ENCODE assay signal across 20 cellular contexts in genomic region chr16:27684047-27684446, GRCh38.
DNase-seq lines count a peak whose midpoint lies in the region; ATAC-seq, FAIRE-seq and TF ChIP-seq lines count a peak whose summit lies in the region.
"Had no signal": no experiment of that assay in that cellular context is flagged by ENCODE, and none has a peak within 500 bp of the region (broad histone marks: within the 10 kb centered on the region; RNA-seq: fewer than 3 reads in every experiment).

No MANE protein-coding gene starts in this region.

- POLR2A ChIA-PET in A549 (lab: Yijun Ruan, JAX): no interaction called here
- POLR2A ChIA-PET in HEK293 (lab: Yijun Ruan, JAX): no interaction called here

- no peak overlapping the region for H3K4me2 ChIP-seq in A549
- H3K4me2 ChIP-seq: BLaER1 treated with 17β-estradiol and CSF1 and Interleukin-3, amounts not matched to agents 10 nM and 100 nM had no signal

- no peaks in the 10 kb centered on the region for H3K9me3 ChIP-seq in A549
- H3K9me3 ChIP-seq in HEK293 (ENCODE audit: control insufficient read depth, insufficient read depth, low read depth, low read length): no peaks in the 10 kb centered on the region
- H3K9me3 ChIP-seq in upper lobe of right lung: no peaks in the 10 kb centered on the region
- H3K9me3 ChIP-seq: BLaER1 treated with 17β-estradiol and CSF1 and Interleukin-3, amounts not matched to agents 10 nM and 100 nM; Caco-2 had no signal

- H3K4me1 ChIP-seq in A549 (no peaks in the 10 kb centered on the region), HEK293 (ENCODE audit: control insufficient read depth, insufficient read depth, low read length) (no peaks in the 10 kb centered on the region), upper lobe of right lung (no peaks in the 10 kb centered on the region)
- H3K4me1 ChIP-seq: BLaER1 treated with 17β-estradiol and CSF1 and Interleukin-3, amounts not matched to agents 10 nM and 100 nM; Caco-2 had no signal

- TF ChIP-seq EP300 in A549 (IDR thresholded peaks at IDR 0.05): no peak

- TF ChIP-seq RAD21 in A549 (conservative IDR thresholded peaks at IDR 0.05 in 1 of 2, IDR thresholded peaks at IDR 0.05 in 1 of 2): no peak

- no peak for DNase-seq in A549 (ENCODE audit: low read depth in 1 of 2, low spot score in 1 of 2)
- DNase-seq in upper lobe of right lung: peak; percentile 0
- DNase-seq: 8988T; AML-193; Caco-2; Calu3; CD4-positive, alpha-beta T cell; CD8-positive, alpha-beta T cell; DMS79 treated with DMSO at 0.1 percent for 48 hours; GF-D8 had no signal

- no peak overlapping the region for H3K4me3 ChIP-seq in A549
- H3K4me3 ChIP-seq in HEK293 (ENCODE audit: low read depth, low read length): no peak overlapping the region
- no peak overlapping the region for H3K4me3 ChIP-seq in upper lobe of right lung
- H3K4me3 ChIP-seq: BLaER1 treated with 17β-estradiol and CSF1 and Interleukin-3, amounts not matched to agents 10 nM and 100 nM had no signal

- intact Hi-C loops in upper lobe of right lung (cut with DNase I): no loop called here

- 55% methylated on average over 2 of the region's 2 CpGs for WGBS in A549 (ENCODE audit: missing lambda C conversion rate)

- no peaks in the 10 kb centered on the region for H3K27me3 ChIP-seq in upper lobe of right lung
- H3K27me3 ChIP-seq: BLaER1 treated with 17β-estradiol and CSF1 and Interleukin-3, amounts not matched to agents 10 nM and 100 nM had no signal

- CTCF ChIA-PET in A549 (lab: Yijun Ruan, JAX): interaction anchor here (1.9 kb wide), 1 partner anchor 9 kb away, joined by 6 read pairs; no protein-coding TSS in a partner anchor
- CTCF ChIA-PET in HEK293 (lab: Yijun Ruan, JAX): interaction anchor here (0.6 to 0.9 kb wide), 2 partner anchors 13 to 233 kb away, joined by 3 read pairs; no protein-coding TSS in a partner anchor

- ATAC-seq in A549 (no peak), upper lobe of right lung (no peak), GM19455 (IDR thresholded peaks at IDR 0.05; ENCODE audit: unreplicated experiment) (no peak), GM19467 (IDR thresholded peaks at IDR 0.05; ENCODE audit: unreplicated experiment) (no peak)
- ATAC-seq: CD8-positive, alpha-beta T cell had no signal

- TF ChIP-seq CTCF in A549 (IDR thresholded peaks at IDR 0.05) (no peak), HEK293 (tag by site-specific recombination; IDR thresholded peaks at IDR 0.05) (no peak), upper lobe of right lung (IDR thresholded peaks at IDR 0.05) (no peak)

- TF ChIP-seq POLR2A in A549 (IDR thresholded peaks at IDR 0.05; ENCODE audit: low read length): no peak

- FAIRE-seq in A549 (lab: Jason Lieb, UNC): no peak
- FAIRE-seq: A204.1, D721Med, G401.6, GM12891, GM19239 had no signal

- peaks cover 0 to 14% of the 10 kb centered on the region in 2 experiments; a peak in 2 of 3 replicates for H3K36me3 ChIP-seq in HEK293 (ENCODE audit: control insufficient read depth in 2 of 2, insufficient read depth in 1 of 2, low read length in 2 of 2)
- peaks cover 14% of the 10 kb centered on the region for H3K36me3 ChIP-seq in upper lobe of right lung

- H3K27ac ChIP-seq in A549 (no peak overlapping the region), HEK293 (ENCODE audit: extremely low read depth, low read depth, low read length) (no peak overlapping the region), upper lobe of right lung (no peak overlapping the region)
- H3K27ac ChIP-seq: BLaER1 treated with 17β-estradiol and CSF1 and Interleukin-3, amounts not matched to agents 10 nM and 100 nM; C4-2B had no signal

TF ChIP-seq in A549, 52 proteins besides CTCF, POLR2A, EP300 and RAD21:
- TF ChIP-seq ATOH8 (CRISPR knock-in tag; IDR thresholded peaks at IDR 0.05; ENCODE audit: low read depth) (no peak), EHMT2 (IDR thresholded peaks at IDR 0.05; ENCODE audit: low read depth) (no peak), JUN (IDR thresholded peaks at IDR 0.05) (no peak), ZFP36 (IDR thresholded peaks at IDR 0.05; ENCODE audit: borderline replicate concordance, partially characterized antibody) (peak; percentile 13), ZNF302 (CRISPR knock-in tag; IDR thresholded peaks at IDR 0.05) (no peak)

TF ChIP-seq in HEK293, 187 proteins besides CTCF, POLR2A, EP300 and RAD21:
- TF ChIP-seq ZNF768 (tag by site-specific recombination; IDR thresholded peaks at IDR 0.05): peak; percentile 60; the same call in 1 of the 2 replicates
- no peak for TF ChIP-seq ZBTB8A (tag by site-specific recombination; IDR thresholded peaks at IDR 0.05)
TF ChIP-seq in HEK293: peak in this region for 1.
